In the genomic region with DNA sequence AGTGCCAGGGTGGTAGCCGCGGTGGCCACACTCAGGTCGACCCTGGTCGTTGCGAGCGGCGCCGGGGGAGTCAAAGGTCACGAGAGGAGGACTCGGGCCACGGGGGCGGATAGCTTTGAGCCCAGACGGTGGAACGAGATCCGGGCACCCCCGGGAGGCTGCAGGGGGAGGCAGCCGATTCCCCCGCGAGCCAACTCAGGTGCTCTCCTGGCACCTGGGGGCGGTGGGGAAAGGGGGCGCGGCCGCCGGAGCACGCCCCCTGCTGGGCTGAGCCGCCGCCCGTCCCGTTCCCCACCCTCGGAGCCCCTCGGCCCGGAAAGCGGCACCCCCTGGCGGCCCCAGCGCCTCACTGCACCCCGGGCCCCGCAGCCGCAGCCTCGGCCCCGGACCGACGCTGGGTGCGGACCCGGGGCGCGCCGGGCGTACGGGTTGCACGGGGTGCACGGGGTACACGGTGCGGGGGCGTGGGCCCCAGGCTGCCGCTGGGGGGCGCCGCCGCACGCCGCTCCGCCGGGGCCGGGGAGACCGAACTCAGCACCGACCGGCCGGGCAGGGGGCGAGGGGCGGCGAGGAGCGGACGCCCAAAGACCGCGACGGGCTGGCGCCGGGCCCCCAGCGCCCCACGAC, we compare ENCODE assay signal across 8 cellular contexts. TPM values are rescaled to one million over a fixed set of nuclear protein-coding genes. Genes with fewer than 3 reads are reported as not detected.
DNase-seq lines count a peak whose midpoint lies in the region; ATAC-seq and TF ChIP-seq lines count a peak whose summit lies in the region.

No MANE protein-coding gene starts in this region.

- H3K4me1 ChIP-seq in mesendoderm (ENCODE audit: control insufficient read depth, low read depth, low read length) = peaks cover 2% of the 10 kb centered on the region

- no peak overlapping the region for H2BK5ac ChIP-seq in mesendoderm (ENCODE audit: low read length)

- H3K4me3 ChIP-seq in GM12865 (ENCODE audit: low read depth, low read length) (peak overlapping the region; percentile 46), mesendoderm (ENCODE audit: low read length) (peak overlapping the region; percentile 27)

- DNase-seq in GM12865 (ENCODE audit: low read depth) = peak; percentile 82
- DNase-seq in NCI-H2171 treated with DMSO at 0.1 percent for 48 hours (lab: John Stamatoyannopoulos, UW) = peak; percentile 62
- peak; percentile 50 to 77 for DNase-seq in activated CD8-positive, alpha-beta memory T cell treated with anti-CD3 and anti-CD28 coated beads for 1 hour (ENCODE audit: extremely low read depth in 1 of 2, low read depth in 1 of 2)
- DNase-seq in effector CD8-positive, alpha-beta T cell (lab: John Stamatoyannopoulos, UW) = peak; percentile 77
- peak; percentile 67 for DNase-seq in mesendoderm
- peak; percentile 72 for DNase-seq in stimulated activated CD8-positive, alpha-beta memory T cell treated with anti-CD3 and anti-CD28 coated beads, Interleukin-12 subunit alpha, Interleukin-12 subunit beta, amount 100 ng/mL, for 4 hours (ENCODE audit: low read depth)
- DNase-seq in GOT3 (lab: John Stamatoyannopoulos, UW) = no peak

- no peaks in the 10 kb centered on the region for H3K36me3 ChIP-seq in mesendoderm (ENCODE audit: control insufficient read depth, insufficient read depth, low read length)

- no peak overlapping the region for H4K5ac ChIP-seq in mesendoderm (ENCODE audit: low read length)

- no peak overlapping the region for H3K23ac ChIP-seq in mesendoderm (ENCODE audit: low read length)

- WGBS in mesendoderm (ENCODE audit: extremely low coverage, insufficient coverage, low lambda C conversion rate) = no CpG with 5 or more reads among the region's 79 CpGs

- no peaks in the 10 kb centered on the region for H3K27me3 ChIP-seq in mesendoderm (ENCODE audit: insufficient read depth, low read length, poor library complexity)

- peak overlapping the region; percentile 70 for H3K9ac ChIP-seq in mesendoderm (ENCODE audit: low read length)

- no peak overlapping the region for H4K8ac ChIP-seq in mesendoderm (ENCODE audit: low read depth, low read length)

- TF ChIP-seq CTCF in GM12865 (IDR thresholded peaks at IDR 0.05; ENCODE audit: insufficient read depth, low read depth, low read length, missing control alignments) = peak; percentile 92

- no peaks in the 10 kb centered on the region for H3K79me2 ChIP-seq in mesendoderm (ENCODE audit: control insufficient read depth, insufficient read depth, low read length)

- H3K4me2 ChIP-seq in mesendoderm (ENCODE audit: low read length) = peak overlapping the region; percentile 53

- no peak overlapping the region for H3K27ac ChIP-seq in mesendoderm (ENCODE audit: low read depth, low read length)

- peak; percentile 50 for ATAC-seq in HG02623 (IDR thresholded peaks at IDR 0.05; ENCODE audit: unreplicated experiment)

- H3K4ac ChIP-seq in mesendoderm (ENCODE audit: low read depth, low read length) = no peak overlapping the region

- H3K18ac ChIP-seq in mesendoderm (ENCODE audit: low read length) = peak overlapping the region; percentile 75

- H2BK15ac ChIP-seq in mesendoderm (replicated peaks; ENCODE audit: low read depth) = no peak overlapping the region

- H2AK5ac ChIP-seq in mesendoderm (ENCODE audit: low read length) = no peak overlapping the region

- peak overlapping the region; percentile 85 for H3K56ac ChIP-seq in mesendoderm (ENCODE audit: low read length)

- no peaks in the 10 kb centered on the region for H3K79me1 ChIP-seq in mesendoderm (ENCODE audit: low read length)

- no peak overlapping the region for H2BK120ac ChIP-seq in mesendoderm (ENCODE audit: low read depth, low read length)

RNA-seq across cellular contexts. Expression of a gene that starts 0.5 kb away (rescaled TPM):
- 1.2 TPM for polyA plus RNA-seq in mesendoderm (2013, experiment 1 of 2)
- polyA plus RNA-seq in mesendoderm (2013, experiment 2 of 2) = 1.3 TPM

RNA-seq across cellular contexts. Expression of a gene that starts 4.2 kb away (rescaled TPM):
- polyA plus RNA-seq in mesendoderm (2013, experiment 1 of 2) = 15.8 TPM
- 16.1 TPM for polyA plus RNA-seq in mesendoderm (2013, experiment 2 of 2)

RNA-seq across cellular contexts. Expression of a gene that starts 19.2 kb away (rescaled TPM):
- 0.10 TPM for polyA plus RNA-seq in mesendoderm (2013, experiment 1 of 2)
- 0.08 TPM for polyA plus RNA-seq in mesendoderm (2013, experiment 2 of 2)

RNA-seq across cellular contexts. Expression of a gene that starts 46.9 kb away (rescaled TPM):
- polyA plus RNA-seq in mesendoderm (2013, experiment 1 of 2) = 58.9 TPM
- 59.9 TPM for polyA plus RNA-seq in mesendoderm (2013, experiment 2 of 2)

RNA-seq across cellular contexts. Expression of a gene that starts 53.6 kb away (rescaled TPM):
- 33.8 TPM for polyA plus RNA-seq in mesendoderm (2013, experiment 1 of 2)
- 34.3 TPM for polyA plus RNA-seq in mesendoderm (2013, experiment 2 of 2)
